8 cellular contexts compared by ENCODE assay signal in the genomic region with DNA sequence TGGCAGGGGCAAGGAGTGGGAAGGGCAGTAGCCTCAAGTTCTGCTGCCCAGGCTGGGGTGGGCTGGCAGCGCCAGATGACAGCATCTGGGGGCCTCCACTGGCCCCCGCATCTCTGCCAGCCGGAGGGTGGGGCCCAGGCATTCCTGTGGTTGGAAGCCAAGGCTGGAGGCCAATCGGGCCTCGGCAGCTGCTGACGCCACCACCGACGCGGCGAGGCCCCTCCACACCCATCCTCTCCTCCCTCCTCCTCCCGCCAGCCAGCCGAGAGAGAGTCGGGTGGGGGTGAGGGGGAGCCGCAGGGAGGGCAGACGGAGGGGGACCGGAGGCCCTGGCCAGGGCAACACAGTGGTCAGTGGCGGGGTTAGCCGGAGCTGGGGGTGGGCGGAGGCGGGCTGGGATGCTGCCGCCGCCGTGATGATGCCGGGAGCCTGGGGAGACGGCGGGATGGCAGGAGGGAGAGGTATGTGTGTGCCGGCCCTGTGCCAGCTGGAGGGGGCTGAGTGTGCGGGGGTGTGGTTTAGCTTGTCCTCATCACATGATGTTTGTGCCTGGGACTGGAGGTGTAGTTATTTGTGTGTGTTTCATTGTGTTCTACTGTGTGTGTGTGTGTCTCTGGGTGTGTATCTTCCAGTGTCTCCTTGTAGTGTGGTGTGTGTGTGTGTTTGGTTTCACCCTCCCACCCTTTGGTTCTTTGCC. TPM values are rescaled to one million over a fixed set of nuclear protein-coding genes. Genes with fewer than 3 reads are reported as not detected.
DNase-seq lines count a peak whose midpoint lies in the region; ATAC-seq and TF ChIP-seq lines count a peak whose summit lies in the region.

No MANE protein-coding gene starts in this region.

- H3K4me3 ChIP-seq in MM.1S (ENCODE audit: low read length) = no peak overlapping the region

- H3K9me2 ChIP-seq in MM.1S (replicated peaks; ENCODE audit: insufficient read depth, low read length) = no peaks in the 10 kb centered on the region

- no peak overlapping the region for H2AFZ ChIP-seq in MM.1S (ENCODE audit: low read length)

- no peaks in the 10 kb centered on the region for H3F3A ChIP-seq in MM.1S (ENCODE audit: insufficient read depth, low read length)

- H3K9me3 ChIP-seq in MM.1S (replicated peaks; ENCODE audit: insufficient read depth, low read length) = no peaks in the 10 kb centered on the region

- CTCF ChIA-PET in T-cell (lab: Charles Lee) = no interaction called here

- POLR2A ChIA-PET in T-cell (lab: Charles Lee) = no interaction called here

- H3K4me1 Mint-ChIP-seq in activated T-helper 2 cell treated with anti-CD3 and anti-CD28 coated beads, Interferon-gamma antibody, Interleukin-2, Interleukin-4, amounts not matched to agents 10 μg/mL and 5 μg/mL and 100 μg/mL, durations not matched to agents 14 hours and 24 hours and 36 hours (ENCODE audit: low read depth) = no peaks in the 10 kb centered on the region
- no peaks in the 10 kb centered on the region for H3K4me1 Mint-ChIP-seq in T-cell

- no peak overlapping the region for H3K27ac Mint-ChIP-seq in activated T-helper 2 cell treated with anti-CD3 and anti-CD28 coated beads, Interferon-gamma antibody, Interleukin-2, Interleukin-4, amounts not matched to agents 10 μg/mL and 5 μg/mL and 100 μg/mL, durations not matched to agents 14 hours and 24 hours and 36 hours
- H3K27ac Mint-ChIP-seq in T-cell = no peak overlapping the region

- H3K9ac ChIP-seq in MM.1S (ENCODE audit: low read length) = no peak overlapping the region

- H3K79me2 ChIP-seq in MM.1S (ENCODE audit: low read length) = peaks cover 4% of the 10 kb centered on the region; the same call in 1 of the 2 replicates

- H3K27ac ChIP-seq in MM.1S (ENCODE audit: low read length) = no peak overlapping the region

- DNase-seq in AG08395 (ENCODE audit: low spot score) = peak; percentile 94
- DNase-seq in LoVo (ENCODE audit: low spot score) = peak; percentile 54
- DNase-seq in cerebellar nuclear complex (lab: John Stamatoyannopoulos, UW) = peak; percentile 51 to 64
- no peak for DNase-seq in left lobe of liver (ENCODE audit: low spot score)
- DNase-seq in superior temporal gyrus (ENCODE audit: extremely low spot score) = peak; percentile 92
- DNase-seq in activated T-helper 2 cell treated with anti-CD3 and anti-CD28 coated beads, Interferon-gamma antibody, Interleukin-2, Interleukin-4, amounts not matched to agents 10 μg/mL and 5 μg/mL and 100 μg/mL, durations not matched to agents 14 hours and 24 hours and 36 hours (ENCODE audit: low spot score) = no peak
- no peak for DNase-seq in MM.1S
- no peak for DNase-seq in T-cell

- H3K4me2 ChIP-seq in MM.1S (ENCODE audit: low read depth, low read length) = no peak overlapping the region

- H3K36me3 ChIP-seq in MM.1S (replicated peaks; ENCODE audit: insufficient read depth, low read length) = no peaks in the 10 kb centered on the region

- TF ChIP-seq CTCF in MM.1S (IDR thresholded peaks at IDR 0.05; ENCODE audit: low read length) = no peak

- H3K36me3 Mint-ChIP-seq in activated T-helper 2 cell treated with anti-CD3 and anti-CD28 coated beads, Interferon-gamma antibody, Interleukin-2, Interleukin-4, amounts not matched to agents 10 μg/mL and 5 μg/mL and 100 μg/mL, durations not matched to agents 14 hours and 24 hours and 36 hours (ENCODE audit: low read depth) = no peaks in the 10 kb centered on the region
- H3K36me3 Mint-ChIP-seq in T-cell = no peaks in the 10 kb centered on the region

- ATAC-seq in left lobe of liver (peak; percentile 62), T-cell (replicated peaks in 1 of 4) (no peak)

- H3K4me3 Mint-ChIP-seq in activated T-helper 2 cell treated with anti-CD3 and anti-CD28 coated beads, Interferon-gamma antibody, Interleukin-2, Interleukin-4, amounts not matched to agents 10 μg/mL and 5 μg/mL and 100 μg/mL, durations not matched to agents 14 hours and 24 hours and 36 hours (ENCODE audit: low read depth) = no peak overlapping the region
- H3K4me3 Mint-ChIP-seq in T-cell = no peak overlapping the region

- no peaks in the 10 kb centered on the region for H3K27me3 Mint-ChIP-seq in activated T-helper 2 cell treated with anti-CD3 and anti-CD28 coated beads, Interferon-gamma antibody, Interleukin-2, Interleukin-4, amounts not matched to agents 10 μg/mL and 5 μg/mL and 100 μg/mL, durations not matched to agents 14 hours and 24 hours and 36 hours (ENCODE audit: low read depth)
- peaks cover 0 to 11% of the 10 kb centered on the region in 2 donors for H3K27me3 Mint-ChIP-seq in T-cell

- intact Hi-C loops in activated T-helper 2 cell treated with anti-CD3 and anti-CD28 coated beads, Interferon-gamma antibody, Interleukin-2, Interleukin-4, amounts not matched to agents 10 μg/mL and 5 μg/mL and 100 μg/mL, durations not matched to agents 14 hours and 24 hours and 36 hours (cut with micrococcal nuclease) = no loop called here

- H4K20me1 ChIP-seq in MM.1S (ENCODE audit: insufficient read depth, low read length) = no peaks in the 10 kb centered on the region

- H3K27me3 ChIP-seq in MM.1S (replicated peaks; ENCODE audit: insufficient read depth, low read length) = no peaks in the 10 kb centered on the region

- H3K9me3 Mint-ChIP-seq in activated T-helper 2 cell treated with anti-CD3 and anti-CD28 coated beads, Interferon-gamma antibody, Interleukin-2, Interleukin-4, amounts not matched to agents 10 μg/mL and 5 μg/mL and 100 μg/mL, durations not matched to agents 14 hours and 24 hours and 36 hours = no peaks in the 10 kb centered on the region
- H3K9me3 Mint-ChIP-seq in T-cell = no peaks in the 10 kb centered on the region

- no peaks in the 10 kb centered on the region for H3K4me1 ChIP-seq in MM.1S (ENCODE audit: low read length)

RNA-seq across cellular contexts. Expression of gene ARHGAP23, which starts 36.6 kb away (rescaled TPM):
- total RNA-seq in left lobe of liver (3.3 TPM), T-cell (1 to 10 TPM in 1 of 5 donors, under 1 TPM in 4; 0.40 to 1.2 (median 0.61) TPM)
- 0.32 and 1.2 TPM in 2 replicates for total RNA-seq in activated T-helper 2 cell treated with anti-CD3 and anti-CD28 coated beads, Interferon-gamma antibody, Interleukin-2, Interleukin-4, amounts not matched to agents 10 μg/mL and 5 μg/mL and 100 μg/mL, durations not matched to agents 14 hours and 24 hours and 36 hours

Comparison
In these comparisons a context has a peak if more than half of its experiments do, and no peak if none do; other contexts are left out.
1. DNase-seq: peak in AG08395 (single experiment), LoVo (single experiment), cerebellar nuclear complex (2 of 2) and superior temporal gyrus (single experiment); none in left lobe of liver (single experiment), activated T-helper 2 cell treated with anti-CD3 and anti-CD28 coated beads, Interferon-gamma antibody, Interleukin-2, Interleukin-4, amounts not matched to agents 10 μg/mL and 5 μg/mL and 100 μg/mL, durations not matched to agents 14 hours and 24 hours and 36 hours (single experiment), MM.1S (single experiment) and T-cell (0 of 34).